In the genomic region with DNA sequence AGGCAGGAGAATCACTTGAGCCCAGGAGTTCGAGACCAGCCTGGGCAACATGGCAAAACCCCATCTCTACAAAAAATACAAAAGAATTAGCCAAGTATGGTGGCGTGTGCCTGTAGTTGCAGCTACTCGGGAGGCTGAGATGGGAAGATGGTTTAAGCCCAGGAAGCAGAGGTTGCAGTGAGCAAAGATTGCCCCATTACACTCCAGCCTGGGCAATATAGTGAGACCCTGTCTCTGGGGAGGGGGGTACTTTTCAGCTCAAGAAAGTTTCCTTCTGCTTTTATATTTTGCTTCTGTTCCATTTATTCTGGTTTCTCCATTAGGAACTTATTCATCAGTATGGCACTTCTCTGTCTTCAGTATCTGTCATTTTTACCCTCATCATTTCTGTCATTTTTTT, we compare ENCODE assay signal across 19 cellular contexts. TPM values are rescaled to one million over a fixed set of nuclear protein-coding genes. Genes with fewer than 3 reads are reported as not detected.
A peak's percentile ranks its signal among the peaks of the same experiment; 100 is the strongest.
DNase-seq lines count a peak whose midpoint lies in the region; ATAC-seq and TF ChIP-seq lines count a peak whose summit lies in the region.
"Had no signal": no experiment of that assay in that cellular context is flagged by ENCODE, and none has a peak within 500 bp of the region (broad histone marks: within the 10 kb centered on the region; RNA-seq: fewer than 3 reads in every experiment).

No MANE protein-coding gene starts in this region.

- no peak for TF ChIP-seq POLR2A in heart left ventricle (IDR thresholded peaks at IDR 0.05)

- H3K36me3 ChIP-seq in left ventricle myocardium inferior (no peaks in the 10 kb centered on the region), heart left ventricle (no peaks in the 10 kb centered on the region), mesendoderm (ENCODE audit: control insufficient read depth, insufficient read depth, low read length) (no peaks in the 10 kb centered on the region), WERI-Rb-1 (no peaks in the 10 kb centered on the region; the same call in 1 of the 2 replicates)
- no peaks in the 10 kb centered on the region for H3K36me3 ChIP-seq in CD8-positive, alpha-beta memory T cell (ENCODE audit: insufficient read depth, low read length)
- H3K36me3 ChIP-seq: MG63 had no signal

- no peak overlapping the region for H3K4me3 Mint-ChIP-seq in CD8-positive, alpha-beta memory T cell
- no peak overlapping the region for H3K4me3 Mint-ChIP-seq in WTC11
- no peak overlapping the region for H3K4me3 Mint-ChIP-seq in stimulated activated memory B cell treated with anti-CD40 and anti-IgM and Interleukin-4, amounts not matched to agents 10 μg/mL and 1 μg/mL and 100 μg/mL, for 72 hours
- H3K4me3 Mint-ChIP-seq: HFFc6 had no signal

- peaks cover 11% of the 10 kb centered on the region for H3K79me1 ChIP-seq in mesendoderm (ENCODE audit: low read length)

- no peaks in the 10 kb centered on the region for H3K27me3 Mint-ChIP-seq in CD8-positive, alpha-beta memory T cell
- H3K27me3 Mint-ChIP-seq in WTC11 (ENCODE audit: low read depth) = no peaks in the 10 kb centered on the region
- no peaks in the 10 kb centered on the region for H3K27me3 Mint-ChIP-seq in stimulated activated memory B cell treated with anti-CD40 and anti-IgM and Interleukin-4, amounts not matched to agents 10 μg/mL and 1 μg/mL and 100 μg/mL, for 72 hours

- H3K9me3 ChIP-seq in left ventricle myocardium inferior (replicated peaks) = no peaks in the 10 kb centered on the region
- H3K9me3 ChIP-seq in heart left ventricle = no peaks in the 10 kb centered on the region
- H3K9me3 ChIP-seq in CD8-positive, alpha-beta memory T cell (ENCODE audit: low read length) = no peaks in the 10 kb centered on the region
- H3K9me3 ChIP-seq in WERI-Rb-1 (ENCODE audit: severe bottlenecking) = no peaks in the 10 kb centered on the region

- POLR2A ChIA-PET in CD8-positive, alpha-beta memory T cell (lab: Charles Lee) = no interaction called here
- POLR2A ChIA-PET in WTC11 (lab: Charles Lee) = no interaction called here

- no peak overlapping the region for H4K5ac ChIP-seq in mesendoderm (ENCODE audit: low read length)

- CTCF ChIA-PET in CD8-positive, alpha-beta memory T cell (lab: Charles Lee) = interaction anchor here (0.9 to 1.4 kb wide), 3 partner anchors 31 to 98 kb away, joined by 3 to 6 read pairs (median 3); partner anchors contain the start of gene STK17A
- CTCF ChIA-PET in WTC11 (lab: Charles Lee) = no interaction called here

- H3K27ac ChIP-seq in left ventricle myocardium inferior (replicated peaks) (peak overlapping the region; percentile 64), heart left ventricle (peak overlapping the region in 1 of 12 donors; percentile 47), mesendoderm (ENCODE audit: low read depth, low read length) (no peak overlapping the region), WERI-Rb-1 (no peak overlapping the region)
- no peak overlapping the region for H3K27ac ChIP-seq in CD8-positive, alpha-beta memory T cell (ENCODE audit: low read depth, low read length)
- H3K27ac ChIP-seq: C4-2B had no signal

- H2AK5ac ChIP-seq in mesendoderm (ENCODE audit: low read length) = no peak overlapping the region

- H3K79me2 ChIP-seq in mesendoderm (ENCODE audit: control insufficient read depth, insufficient read depth, low read length) = peaks cover 30% of the 10 kb centered on the region

- peaks cover 0 to 2% (median 0%) of the 10 kb centered on the region in 3 donors for H3K36me3 Mint-ChIP-seq in CD8-positive, alpha-beta memory T cell
- H3K36me3 Mint-ChIP-seq in WTC11 = peaks cover 19% of the 10 kb centered on the region
- peaks cover 7% of the 10 kb centered on the region for H3K36me3 Mint-ChIP-seq in stimulated activated memory B cell treated with anti-CD40 and anti-IgM and Interleukin-4, amounts not matched to agents 10 μg/mL and 1 μg/mL and 100 μg/mL, for 72 hours

- no peak overlapping the region for H3K18ac ChIP-seq in mesendoderm (ENCODE audit: low read length)

- no peak overlapping the region for H3K56ac ChIP-seq in mesendoderm (ENCODE audit: low read length)

- no peak overlapping the region for H3K9ac ChIP-seq in mesendoderm (ENCODE audit: low read length)

- no peak overlapping the region for H3K4ac ChIP-seq in mesendoderm (ENCODE audit: low read depth, low read length)

- DNase-seq in left ventricle myocardium inferior (no peak), heart left ventricle (no peak), WTC11 (ENCODE audit: low spot score) (no peak), NCI-H1694 (lab: John Stamatoyannopoulos, UW) (no peak), mesendoderm (no peak), WERI-Rb-1 (no peak)
- no peak for DNase-seq in CD8-positive, alpha-beta memory T cell
- DNase-seq: Calu3, DMS53, HFFc6, Karpas-422, MG63, NCI-H1092, NCI-H146, NCI-H2081 treated with DMSO at 0.1 percent for 48 hours, NCI-H510A treated with DMSO at 0.1 percent for 48 hours, SHP77 had no signal

- H2BK120ac ChIP-seq in mesendoderm (ENCODE audit: low read depth, low read length) = no peak overlapping the region

- intact Hi-C loops in left ventricle myocardium inferior (cut with micrococcal nuclease) = no loop called here
- intact Hi-C loops in heart left ventricle (cut with DNase I) = no loop called here

- no peak overlapping the region for H2BK5ac ChIP-seq in mesendoderm (ENCODE audit: low read length)

- TF ChIP-seq CTCF in left ventricle myocardium inferior (IDR thresholded peaks at IDR 0.05; ENCODE audit: borderline replicate concordance) = no peak
- TF ChIP-seq CTCF in heart left ventricle (IDR thresholded peaks at IDR 0.05) = no peak
- no peak for TF ChIP-seq CTCF in WTC11 (IDR thresholded peaks at IDR 0.05)
- TF ChIP-seq CTCF in WERI-Rb-1 (IDR thresholded peaks at IDR 0.05; ENCODE audit: low read depth, low read length) = no peak

- no peak overlapping the region for H3K23ac ChIP-seq in mesendoderm (ENCODE audit: low read length)

- no peaks in the 10 kb centered on the region for H3K27me3 ChIP-seq in left ventricle myocardium inferior (ENCODE audit: low read depth)
- no peaks in the 10 kb centered on the region for H3K27me3 ChIP-seq in heart left ventricle
- no peaks in the 10 kb centered on the region for H3K27me3 ChIP-seq in CD8-positive, alpha-beta memory T cell (ENCODE audit: insufficient read depth, low read length, poor library complexity, severe bottlenecking)
- no peaks in the 10 kb centered on the region for H3K27me3 ChIP-seq in mesendoderm (ENCODE audit: insufficient read depth, low read length, poor library complexity)
- H3K27me3 ChIP-seq in WERI-Rb-1 (ENCODE audit: insufficient read depth, low read depth, severe bottlenecking) = no peaks in the 10 kb centered on the region
- H3K27me3 ChIP-seq: MG63 had no signal

- no peak overlapping the region for H3K4me2 ChIP-seq in mesendoderm (ENCODE audit: low read length)

- H4K8ac ChIP-seq in mesendoderm (ENCODE audit: low read depth, low read length) = no peak overlapping the region

- no peak overlapping the region for H2BK15ac ChIP-seq in mesendoderm (replicated peaks; ENCODE audit: low read depth)

- 96 to 100% (median 98%) methylated on average over 3 of the region's 3 CpGs for WGBS in heart left ventricle, 4 donors
- no CpG with 5 or more reads among the region's 3 CpGs for WGBS in mesendoderm (ENCODE audit: extremely low coverage, insufficient coverage, low lambda C conversion rate)

- H3K27ac Mint-ChIP-seq in CD8-positive, alpha-beta memory T cell = peak overlapping the region in 6 of 8 donors; percentile 26 to 83 (median 66)
- H3K27ac Mint-ChIP-seq in WTC11 = no peak overlapping the region
- peak overlapping the region; percentile 85 for H3K27ac Mint-ChIP-seq in stimulated activated memory B cell treated with anti-CD40 and anti-IgM and Interleukin-4, amounts not matched to agents 10 μg/mL and 1 μg/mL and 100 μg/mL, for 72 hours
- H3K27ac Mint-ChIP-seq: HFFc6 had no signal

- H3K4me3 ChIP-seq in left ventricle myocardium inferior (no peak overlapping the region), heart left ventricle (no peak overlapping the region), mesendoderm (ENCODE audit: low read length) (no peak overlapping the region), WERI-Rb-1 (ENCODE audit: low read depth, low read length) (no peak overlapping the region)
- H3K4me3 ChIP-seq in CD8-positive, alpha-beta memory T cell (ENCODE audit: low read length) = no peak overlapping the region
- H3K4me3 ChIP-seq: MG63 had no signal

- H3K9me3 Mint-ChIP-seq in CD8-positive, alpha-beta memory T cell = no peaks in the 10 kb centered on the region
- H3K9me3 Mint-ChIP-seq in WTC11 = peaks cover 29% of the 10 kb centered on the region
- no peaks in the 10 kb centered on the region for H3K9me3 Mint-ChIP-seq in stimulated activated memory B cell treated with anti-CD40 and anti-IgM and Interleukin-4, amounts not matched to agents 10 μg/mL and 1 μg/mL and 100 μg/mL, for 72 hours
- H3K9me3 Mint-ChIP-seq: HFFc6 had no signal

- peaks cover 69 to 95% (median 88%) of the 10 kb centered on the region in 3 donors for H3K4me1 Mint-ChIP-seq in CD8-positive, alpha-beta memory T cell
- H3K4me1 Mint-ChIP-seq in WTC11 = no peaks in the 10 kb centered on the region
- peaks cover 58% of the 10 kb centered on the region for H3K4me1 Mint-ChIP-seq in stimulated activated memory B cell treated with anti-CD40 and anti-IgM and Interleukin-4, amounts not matched to agents 10 μg/mL and 1 μg/mL and 100 μg/mL, for 72 hours

- H3K4me1 ChIP-seq in left ventricle myocardium inferior = peaks cover 49% of the 10 kb centered on the region
- peaks cover 0 to 32% (median 10%) of the 10 kb centered on the region in 12 donors for H3K4me1 ChIP-seq in heart left ventricle
- peaks cover 52% of the 10 kb centered on the region for H3K4me1 ChIP-seq in CD8-positive, alpha-beta memory T cell (ENCODE audit: insufficient read depth, low read length)
- H3K4me1 ChIP-seq in mesendoderm (ENCODE audit: control insufficient read depth, low read depth, low read length) = no peaks in the 10 kb centered on the region

- ATAC-seq in heart left ventricle (no peak), WTC11 (no peak)
- no peak for ATAC-seq in stimulated activated memory B cell treated with anti-CD40 and anti-IgM and Interleukin-4, amounts not matched to agents 10 μg/mL and 1 μg/mL and 100 μg/mL, for 72 hours

TF ChIP-seq in WTC11, 78 proteins besides CTCF, POLR2A, EP300 and RAD21 (continues in another document):
- peak; percentile 93 for TF ChIP-seq ZNF121 (CRISPR knock-in tag; IDR thresholded peaks at IDR 0.05)

RNA-seq across cellular contexts. Expression of gene COA1, which starts 48.6 kb away (rescaled TPM):
- total RNA-seq in left ventricle myocardium inferior = 76.5 TPM
- 10 to 100 TPM; 57.5 to 81.2 (median 68.2) TPM for total RNA-seq in heart left ventricle
- 10 to 100 TPM; 75.0 to 75.1 TPM for polyA plus RNA-seq in heart left ventricle
- total RNA-seq in CD8-positive, alpha-beta memory T cell = 10 to 100 TPM; 75.9 to 81.6 TPM
- polyA plus RNA-seq in CD8-positive, alpha-beta memory T cell = 68.9 TPM
- total RNA-seq in WTC11 (2021) = 132 to 148 TPM (median 146 TPM) in 3 replicates
- 129 TPM for polyA plus RNA-seq in mesendoderm (2013, experiment 1 of 2)
- polyA plus RNA-seq in mesendoderm (2013, experiment 2 of 2) = 132 TPM
